27 cellular contexts compared by ENCODE assay signal in genomic region chr7:43701929-43702328, GRCh38.
"Had no signal": no experiment of that assay in that cellular context is flagged by ENCODE, and none has a peak within 500 bp of the region (broad histone marks: within the 10 kb centered on the region; RNA-seq: fewer than 3 reads in every experiment).

No MANE protein-coding gene starts in this region.

- H3K9me3 ChIP-seq: gastrocnemius medialis, left ventricle myocardium inferior, ovary, thoracic aorta had no signal

- H3K27ac ChIP-seq: gastrocnemius medialis, left ventricle myocardium inferior, ovary, thoracic aorta had no signal

- H3K9me3 Mint-ChIP-seq: activated naive CD4-positive, alpha-beta T cell treated with anti-CD3 and anti-CD28 coated beads, Interleukin-2, amount 50 U/mL, for 72 hours; activated T-helper 17 cell treated with anti-CD3 and anti-CD28 coated beads, Interleukin-2, amount 50 U/mL, for 72 hours; central memory CD8-positive, alpha-beta T cell; stimulated activated naive CD8-positive, alpha-beta T cell treated with anti-CD3 and anti-CD28 coated beads, Interleukin-15, Interleukin-2, amounts not matched to agents 100 ng/mL and 50 ng/mL, for 24 hours had no signal

- ATAC-seq: activated CD4-positive, alpha-beta T cell treated with anti-CD3 and anti-CD28 coated beads for 36 hours; activated naive CD4-positive, alpha-beta T cell treated with anti-CD3 and anti-CD28 coated beads, Interleukin-2, amount 50 U/mL, for 72 hours; activated T-helper 17 cell treated with anti-CD3 and anti-CD28 coated beads, Interleukin-2, amount 50 U/mL, for 72 hours; gastrocnemius medialis; sciatic nerve had no signal

- H3K4me3 ChIP-seq: gastrocnemius medialis, left ventricle myocardium inferior, lung, ovary, skin epidermis, thoracic aorta had no signal

- H3K4me3 Mint-ChIP-seq: activated CD4-positive, alpha-beta T cell treated with anti-CD3 and anti-CD28 coated beads for 36 hours; activated T-helper 17 cell treated with anti-CD3 and anti-CD28 coated beads, Interleukin-2, amount 50 U/mL, for 72 hours; central memory CD8-positive, alpha-beta T cell; stimulated activated naive CD8-positive, alpha-beta T cell treated with anti-CD3 and anti-CD28 coated beads, Interleukin-15, Interleukin-2, amounts not matched to agents 100 ng/mL and 50 ng/mL, for 24 hours; T-helper 2 cell treated with Interferon-gamma antibody and Interleukin-4, amounts not matched to agents 5 μg/mL and 100 μg/mL, for 36 hours had no signal

- H3K36me3 ChIP-seq: gastrocnemius medialis, left ventricle myocardium inferior, ovary, thoracic aorta had no signal

- DNase-seq: activated CD4-positive, alpha-beta T cell treated with anti-CD3 and anti-CD28 coated beads for 36 hours; activated CD4-positive, alpha-beta T cell treated with anti-CD3 and anti-CD28 coated beads, Interleukin-2, amount 50 U/mL, for 4 hours; activated CD4-positive, CD25-positive, alpha-beta regulatory T cell; activated CD8-positive, alpha-beta memory T cell treated with anti-CD3 and anti-CD28 coated beads for 24 hours; activated CD8-positive, alpha-beta memory T cell treated with anti-CD3 and anti-CD28 coated beads, Interleukin-2, amount 50 U/mL, for 4 hours; activated T-cell treated with anti-CD3 and anti-CD28 coated beads, Interleukin-2, amount 50 U/mL, for 1 hour; anterior cingulate cortex; dermis blood vessel endothelial cell; effector memory CD4-positive, alpha-beta T cell; erythroblast; gastrocnemius medialis; glutamatergic neuron; left ventricle myocardium inferior; ovary; stimulated activated CD4-positive, alpha-beta T cell treated with anti-CD3 and anti-CD28 coated beads, Interleukin-12 subunit alpha, Interleukin-12 subunit beta, amount 100 ng/mL, for 4 hours; stimulated activated CD4-positive, alpha-beta T cell treated with anti-CD3 and anti-CD28 coated beads, Interleukin-4, amount 100 ng/mL, for 1 hour; trophoblast cell had no signal

- H3K27me3 Mint-ChIP-seq: activated CD4-positive, alpha-beta T cell treated with anti-CD3 and anti-CD28 coated beads for 36 hours; activated T-helper 17 cell treated with anti-CD3 and anti-CD28 coated beads, Interleukin-2, amount 50 U/mL, for 72 hours; central memory CD8-positive, alpha-beta T cell; progenitor cell of endocrine pancreas; stimulated activated naive CD8-positive, alpha-beta T cell treated with anti-CD3 and anti-CD28 coated beads, Interleukin-15, Interleukin-2, amounts not matched to agents 100 ng/mL and 50 ng/mL, for 24 hours had no signal

- H3K27me3 ChIP-seq: gastrocnemius medialis, ovary had no signal

- H3K27ac Mint-ChIP-seq: activated CD4-positive, alpha-beta T cell treated with anti-CD3 and anti-CD28 coated beads for 36 hours; T-helper 2 cell treated with Interferon-gamma antibody and Interleukin-4, amounts not matched to agents 5 μg/mL and 100 μg/mL, for 36 hours had no signal
